ENCODE assay signal across 1 cellular context in genomic region chr7:78473011-78473410, GRCh38.
TF ChIP-seq lines count a peak whose summit lies in the region.

No MANE protein-coding gene starts in this region.

TF ChIP-seq in SK-N-SH, 30 proteins besides CTCF, POLR2A, EP300 and RAD21:
- no peak for TF ChIP-seq ELF1 (IDR thresholded peaks at IDR 0.05)
- peak; percentile 30; the same call in 1 of the 2 replicates for TF ChIP-seq NFIC (IDR thresholded peaks at IDR 0.05; ENCODE audit: borderline replicate concordance)
- TF ChIP-seq SMC3 (IDR thresholded peaks at IDR 0.05; ENCODE audit: low read depth, low read length) = no peak
- TF ChIP-seq SIN3A (IDR thresholded peaks at IDR 0.05; ENCODE audit: borderline replicate concordance, low read depth, low read length) = no peak
- TF ChIP-seq MXI1 (IDR thresholded peaks at IDR 0.05; ENCODE audit: low read depth, low read length) = no peak
- no peak for TF ChIP-seq MEF2A (IDR thresholded peaks at IDR 0.05; ENCODE audit: borderline replicate concordance, low read depth)
- TF ChIP-seq, protein P1, sequence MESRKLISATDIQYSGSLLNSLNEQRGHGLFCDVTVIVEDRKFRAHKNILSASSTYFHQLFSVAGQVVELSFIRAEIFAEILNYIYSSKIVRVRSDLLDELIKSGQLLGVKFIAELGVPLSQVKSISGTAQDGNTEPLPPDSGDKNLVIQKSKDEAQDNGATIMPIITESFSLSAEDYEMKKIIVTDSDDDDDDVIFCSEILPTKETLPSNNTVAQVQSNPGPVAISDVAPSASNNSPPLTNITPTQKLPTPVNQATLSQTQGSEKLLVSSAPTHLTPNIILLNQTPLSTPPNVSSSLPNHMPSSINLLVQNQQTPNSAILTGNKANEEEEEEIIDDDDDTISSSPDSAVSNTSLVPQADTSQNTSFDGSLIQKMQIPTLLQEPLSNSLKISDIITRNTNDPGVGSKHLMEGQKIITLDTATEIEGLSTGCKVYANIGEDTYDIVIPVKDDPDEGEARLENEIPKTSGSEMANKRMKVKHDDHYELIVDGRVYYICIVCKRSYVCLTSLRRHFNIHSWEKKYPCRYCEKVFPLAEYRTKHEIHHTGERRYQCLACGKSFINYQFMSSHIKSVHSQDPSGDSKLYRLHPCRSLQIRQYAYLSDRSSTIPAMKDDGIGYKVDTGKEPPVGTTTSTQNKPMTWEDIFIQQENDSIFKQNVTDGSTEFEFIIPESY (IDR thresholded peaks at IDR 0.05; ENCODE audit: borderline replicate concordance, low read depth) = no peak
- no peak for TF ChIP-seq EZH2phosphoT487 (IDR thresholded peaks at IDR 0.05; ENCODE audit: borderline replicate concordance, low read depth)
- TF ChIP-seq RXRA (IDR thresholded peaks at IDR 0.05; ENCODE audit: borderline replicate concordance, low read depth) = no peak
- no peak for TF ChIP-seq GABPA (IDR thresholded peaks at IDR 0.05; ENCODE audit: low read depth)
- TF ChIP-seq TAF1 (IDR thresholded peaks at IDR 0.05; ENCODE audit: borderline replicate concordance, low read depth, low read length) = no peak
- no peak for TF ChIP-seq FOXM1 (IDR thresholded peaks at IDR 0.05; ENCODE audit: low read depth)
- peak; percentile 48; the same call in 1 of the 2 replicates for TF ChIP-seq PBX3 (IDR thresholded peaks at IDR 0.05)
- no peak for TF ChIP-seq CHD2 (IDR thresholded peaks at IDR 0.05; ENCODE audit: low read length, partially characterized antibody)
- no peak; the same call in 1 of the 2 replicates for TF ChIP-seq TCF12 (IDR thresholded peaks at IDR 0.05)
- TF ChIP-seq, protein P2, sequence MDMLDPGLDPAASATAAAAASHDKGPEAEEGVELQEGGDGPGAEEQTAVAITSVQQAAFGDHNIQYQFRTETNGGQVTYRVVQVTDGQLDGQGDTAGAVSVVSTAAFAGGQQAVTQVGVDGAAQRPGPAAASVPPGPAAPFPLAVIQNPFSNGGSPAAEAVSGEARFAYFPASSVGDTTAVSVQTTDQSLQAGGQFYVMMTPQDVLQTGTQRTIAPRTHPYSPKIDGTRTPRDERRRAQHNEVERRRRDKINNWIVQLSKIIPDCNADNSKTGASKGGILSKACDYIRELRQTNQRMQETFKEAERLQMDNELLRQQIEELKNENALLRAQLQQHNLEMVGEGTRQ (IDR thresholded peaks at IDR 0.05; ENCODE audit: borderline replicate concordance, low read depth, low read length) = no peak
- no peak for TF ChIP-seq NRF1 (IDR thresholded peaks at IDR 0.05; ENCODE audit: low read depth, low read length)
- no peak for TF ChIP-seq USF1 (IDR thresholded peaks at IDR 0.05; ENCODE audit: borderline replicate concordance, low read depth)
- no peak; the same call in 1 of the 2 replicates for TF ChIP-seq FOSL2 (IDR thresholded peaks at IDR 0.05; ENCODE audit: borderline replicate concordance, low read depth)
- TF ChIP-seq RFX5 (IDR thresholded peaks at IDR 0.05; ENCODE audit: low read length) = no peak
- TF ChIP-seq RCOR1 (IDR thresholded peaks at IDR 0.05; ENCODE audit: low read length) = no peak
- no peak for TF ChIP-seq IRF3 (IDR thresholded peaks at IDR 0.05; ENCODE audit: low read depth, low read length)
- 0 out of 2 replicates have a peak, but pooled peaks have one; percentile 11 for TF ChIP-seq JUND (IDR thresholded peaks at IDR 0.05)
- TF ChIP-seq YY1 (IDR thresholded peaks at IDR 0.05; ENCODE audit: low read depth) = no peak
- TF ChIP-seq FOXJ3 (CRISPR knock-in tag; IDR thresholded peaks at IDR 0.05) = no peak
- TF ChIP-seq MAX (IDR thresholded peaks at IDR 0.05; ENCODE audit: low read depth) = no peak
- no peak for TF ChIP-seq GATA2 (CRISPR knock-in tag; IDR thresholded peaks at IDR 0.05)
